ENCODE assay signal across 21 cellular contexts in genomic region chr2:110873056-110873502, GRCh38.
DNase-seq lines count a peak whose midpoint lies in the region; ATAC-seq, FAIRE-seq and TF ChIP-seq lines count a peak whose summit lies in the region.
"Had no signal": no experiment of that assay in that cellular context is flagged by ENCODE, and none has a peak within 500 bp of the region (broad histone marks: within the 10 kb centered on the region; RNA-seq: fewer than 3 reads in every experiment).

No MANE protein-coding gene starts in this region.

- CTCF ChIA-PET in activated B cell treated with CpG ODN at 0.5 μM for 24 hours (lab: Charles Lee), result no interaction called here

- intact Hi-C loops in activated B cell treated with CpG ODN at 0.5 μM for 24 hours (cut with micrococcal nuclease), result no loop called here

- H3K36me3 Mint-ChIP-seq in activated B cell treated with CpG ODN at 0.5 μM for 24 hours (ENCODE audit: low read depth) (no peaks in the 10 kb centered on the region), nephron progenitor cell (ENCODE audit: low read depth) (peaks cover 2% of the 10 kb centered on the region)

- ATAC-seq in activated B cell treated with CpG ODN at 0.5 μM for 24 hours (ENCODE audit: low read depth), result peak; percentile 55
- ATAC-seq: Panc1 had no signal

- in situ Hi-C loops in HAP-1 (cut with MboI; ENCODE audit: low sequenced_read_pairs), result no loop called here

- no peak overlapping the region for H3K4me3 Mint-ChIP-seq in activated B cell treated with CpG ODN at 0.5 μM for 24 hours
- no peak overlapping the region for H3K4me3 Mint-ChIP-seq in nephron progenitor cell
- H3K4me3 Mint-ChIP-seq: activated CD4-positive, alpha-beta memory T cell treated with anti-CD3 and anti-CD28 coated beads, Interleukin-2, amount 10 ng/mL, durations not matched to agents 7 days and 5 days had no signal

- peaks cover 2% of the 10 kb centered on the region; the same call in 1 of the 2 replicates for H3K9me3 ChIP-seq in HAP-1
- H3K9me3 ChIP-seq: thoracic aorta had no signal

- H3K9me3 Mint-ChIP-seq in activated B cell treated with CpG ODN at 0.5 μM for 24 hours (peaks cover 2% of the 10 kb centered on the region), nephron progenitor cell (peaks cover 3% of the 10 kb centered on the region)

- H3K4me3 ChIP-seq in H7 (ENCODE audit: insufficient read depth, low read depth, low read length) (no peak overlapping the region), HAP-1 (no peak overlapping the region)
- H3K4me3 ChIP-seq: left ventricle myocardium inferior, SK-N-MC, thoracic aorta had no signal

- H3K36me3 ChIP-seq in H7 (replicated peaks; ENCODE audit: control insufficient read depth, insufficient read depth, low read length) (no peaks in the 10 kb centered on the region), HAP-1 (replicated peaks) (no peaks in the 10 kb centered on the region)
- H3K36me3 ChIP-seq: left ventricle myocardium inferior, thoracic aorta had no signal

- POLR2A ChIA-PET in activated B cell treated with CpG ODN at 0.5 μM for 24 hours (lab: Charles Lee), result no interaction called here

- TF ChIP-seq CTCF in activated B cell treated with CpG ODN at 0.5 μM for 24 hours (IDR thresholded peaks at IDR 0.05) (no peak), nephron progenitor cell (IDR thresholded peaks at IDR 0.05) (no peak)

- no peaks in the 10 kb centered on the region for H3K27me3 ChIP-seq in H7 (ENCODE audit: control insufficient read depth, insufficient read depth, low read length)
- H3K27me3 ChIP-seq in HAP-1 (ENCODE audit: low read depth), result no peaks in the 10 kb centered on the region

- peaks cover 12% of the 10 kb centered on the region for H3K27me3 Mint-ChIP-seq in activated B cell treated with CpG ODN at 0.5 μM for 24 hours
- H3K27me3 Mint-ChIP-seq in nephron progenitor cell (ENCODE audit: low read depth, poor library complexity), result peaks cover 8% of the 10 kb centered on the region

- TF ChIP-seq POLR2A in GM12892 (IDR thresholded peaks at IDR 0.05; ENCODE audit: low read depth, low read length), result no peak

- H3K4me1 Mint-ChIP-seq in activated B cell treated with CpG ODN at 0.5 μM for 24 hours (peaks cover 28% of the 10 kb centered on the region), nephron progenitor cell (peaks cover 18% of the 10 kb centered on the region)

- H3K4me1 ChIP-seq in HAP-1, result no peaks in the 10 kb centered on the region
- H3K4me1 ChIP-seq: left ventricle myocardium inferior had no signal

- H3K27ac Mint-ChIP-seq in activated B cell treated with CpG ODN at 0.5 μM for 24 hours, result peak overlapping the region; percentile 56
- peak overlapping the region; percentile 66 for H3K27ac Mint-ChIP-seq in nephron progenitor cell
- H3K27ac Mint-ChIP-seq: activated CD4-positive, alpha-beta memory T cell treated with anti-CD3 and anti-CD28 coated beads, Interleukin-2, amount 10 ng/mL, durations not matched to agents 7 days and 5 days had no signal

- DNase-seq in GM12892 (ENCODE audit: insufficient read length), result no peak
- peak; percentile 74 for DNase-seq in H7
- no peak for DNase-seq in activated B cell treated with CpG ODN at 0.5 μM for 24 hours
- no peak for DNase-seq in nephron progenitor cell
- DNase-seq in HAP-1 (ENCODE audit: low spot score in 2 of 2), result no peak
- DNase-seq in kidney glomerular epithelial cell (lab: John Stamatoyannopoulos, UW), result no peak
- no peak for DNase-seq in UCSD-AML1 (lab: John Stamatoyannopoulos, UW; ENCODE audit: unreplicated experiment)
- DNase-seq: activated CD4-positive, alpha-beta memory T cell treated with anti-CD3 and anti-CD28 coated beads, Interleukin-2, amount 10 ng/mL, durations not matched to agents 7 days and 5 days; activated effector memory CD4-positive, alpha-beta T cell treated with anti-CD3 and anti-CD28 coated beads, Interleukin-2, amount 50 U/mL, for 16 hours; DMS79; left ventricle myocardium inferior; NCI-H2107; NCI-H748 treated with DMSO at 0.1 percent for 48 hours; posterior cingulate gyrus; stimulated activated CD4-positive, alpha-beta T cell treated with anti-CD3 and anti-CD28 coated beads, Interleukin-4, amount 100 ng/mL, for 1 hour had no signal

- FAIRE-seq in GM12892 (lab: Jason Lieb, UNC), result peak; percentile 30
- FAIRE-seq: endothelial cell of umbilical vein, frontal cortex, TTC549 had no signal
